ENCODE assay signal across 12 cellular contexts in the genomic region with DNA sequence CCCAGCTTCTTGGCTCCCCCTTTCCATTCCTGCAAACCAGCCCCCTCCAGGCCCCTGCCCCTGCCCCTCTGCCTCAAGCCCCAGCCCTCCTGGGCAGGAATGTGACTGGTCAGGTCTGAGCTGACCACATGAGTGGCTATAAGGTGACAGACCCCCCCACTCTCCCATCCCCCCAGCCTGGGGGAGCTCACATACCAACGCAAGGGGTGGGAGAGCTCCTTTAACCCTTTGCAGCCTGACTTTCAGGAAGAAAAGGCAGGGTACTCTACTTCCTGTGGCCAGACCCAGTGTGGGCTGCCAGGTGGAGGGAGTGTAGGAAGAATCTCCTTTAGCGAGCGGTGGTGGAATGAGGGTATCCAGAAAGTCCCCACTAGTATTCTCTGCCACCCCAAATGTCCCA. TPM values are rescaled to one million over a fixed set of nuclear protein-coding genes. Genes with fewer than 3 reads are reported as not detected.
DNase-seq lines count a peak whose midpoint lies in the region; ATAC-seq, FAIRE-seq and TF ChIP-seq lines count a peak whose summit lies in the region.
"Had no signal": no experiment of that assay in that cellular context is flagged by ENCODE, and none has a peak within 500 bp of the region (broad histone marks: within the 10 kb centered on the region; RNA-seq: fewer than 3 reads in every experiment).

No MANE protein-coding gene starts in this region.

- peaks cover 91% of the 10 kb centered on the region for H3K4me1 ChIP-seq in HepG2 (ENCODE audit: insufficient read depth, low read length)
- H3K4me1 ChIP-seq in right lobe of liver: peaks cover 0 to 51% (median 19%) of the 10 kb centered on the region in 4 donors
- H3K4me1 ChIP-seq in right atrium auricular region: peaks cover 0 to 100% of the 10 kb centered on the region in 2 donors
- H3K4me1 ChIP-seq in trophoblast cell (ENCODE audit: control insufficient read depth in 1 of 2, insufficient read depth in 2 of 2, low read length in 2 of 2): peaks cover 77 to 83% of the 10 kb centered on the region in 2 experiments

- H2AFZ ChIP-seq in HepG2 (ENCODE audit: low read length): no peak overlapping the region
- H2AFZ ChIP-seq in trophoblast cell (ENCODE audit: insufficient read depth, low read length, poor library complexity): peak overlapping the region; percentile 17

- ATAC-seq in HepG2 (no peak), right lobe of liver (no peak), GM19324 (IDR thresholded peaks at IDR 0.05; ENCODE audit: low FRiP score, unreplicated experiment) (no peak)
- ATAC-seq: left lung had no signal

- H3K79me2 ChIP-seq in HepG2 (ENCODE audit: insufficient read depth, low read length) (peaks cover 31% of the 10 kb centered on the region), trophoblast cell (ENCODE audit: control insufficient read depth, insufficient read depth, low read length, poor library complexity) (peaks cover 44% of the 10 kb centered on the region)

- BruUV-seq in HepG2 (replicated peaks; lab: Mats Ljungman, UMichigan): no TSS peak

- no peak for FAIRE-seq in HepG2 (lab: Jason Lieb, UNC)

- H3K4me3 ChIP-seq in HepG2 (replicated peaks in 1 of 3; ENCODE audit: insufficient read depth in 1 of 3, low read depth in 2 of 3, low read length in 3 of 3) (0 out of 6 replicates have a peak overlapping the region, but pooled peaks of 1 of the 3 experiments have one; percentile 66), right lobe of liver (no peak overlapping the region), right atrium auricular region (no peak overlapping the region), trophoblast cell (ENCODE audit: low read depth, low read length) (no peak overlapping the region)
- H3K4me3 ChIP-seq: left lung had no signal

- peak overlapping the region; percentile 89 for H4K8ac ChIP-seq in trophoblast cell (ENCODE audit: low read depth, low read length)

- no peak for TF ChIP-seq EP300 in HepG2 (IDR thresholded peaks at IDR 0.05; ENCODE audit: low read depth in 2 of 2, low read length in 2 of 2)
- TF ChIP-seq EP300 in HepG2 (CRISPR knock-in tag; IDR thresholded peaks at IDR 0.05; ENCODE audit: borderline replicate concordance): no peak

- TF ChIP-seq POLR2A in HepG2 (IDR thresholded peaks at IDR 0.05; ENCODE audit: insufficient read depth in 1 of 2, low read depth in 2 of 2, low read length in 2 of 2) (no peak), right lobe of liver (IDR thresholded peaks at IDR 0.05) (no peak)

- H2AK5ac ChIP-seq in trophoblast cell (ENCODE audit: low read length): peak overlapping the region; percentile 69

- H2BK5ac ChIP-seq in trophoblast cell (ENCODE audit: low read depth, low read length, poor library complexity): peak overlapping the region; percentile 99

- H3K9me3 ChIP-seq in HepG2 (ENCODE audit: low read length) (no peaks in the 10 kb centered on the region), right lobe of liver (no peaks in the 10 kb centered on the region), right atrium auricular region (no peaks in the 10 kb centered on the region), trophoblast cell (ENCODE audit: insufficient read depth, low read depth, low read length) (no peaks in the 10 kb centered on the region)
- H3K9me3 ChIP-seq: left lung had no signal

- H3K9ac ChIP-seq in HepG2 (ENCODE audit: insufficient read depth, low read depth, low read length): 0 out of 2 replicates have a peak overlapping the region, but pooled peaks have one; percentile 30
- peak overlapping the region; percentile 51 for H3K9ac ChIP-seq in trophoblast cell (ENCODE audit: low read length)

- H3K18ac ChIP-seq in trophoblast cell (ENCODE audit: low read length): peak overlapping the region; percentile 91

- peak overlapping the region; percentile 100 for H4K91ac ChIP-seq in trophoblast cell (ENCODE audit: low read depth, low read length)

- no peaks in the 10 kb centered on the region for H3K36me3 ChIP-seq in HepG2 (replicated peaks in 1 of 2; ENCODE audit: control insufficient read depth in 1 of 2, insufficient read depth in 2 of 2, low read length in 2 of 2)
- H3K36me3 ChIP-seq in right lobe of liver: no peaks in the 10 kb centered on the region
- H3K36me3 ChIP-seq in right atrium auricular region: no peaks in the 10 kb centered on the region
- H3K36me3 ChIP-seq in trophoblast cell (ENCODE audit: control insufficient read depth in 1 of 2, insufficient read depth in 2 of 2, low read length in 2 of 2): peaks cover 5 to 7% of the 10 kb centered on the region in 2 experiments
- H3K36me3 ChIP-seq: left lung had no signal

- WGBS in HepG2 (ENCODE audit: low lambda C conversion rate): 39% methylated on average over 3 of the region's 3 CpGs
- WGBS in right lobe of liver (ENCODE audit: insufficient coverage, low coverage, low lambda C conversion rate, missing lambda C conversion rate): 80% methylated on average over 1 of the region's 3 CpGs
- WGBS in trophoblast cell (ENCODE audit: extremely low coverage, insufficient coverage, insufficient read length): no CpG with 5 or more reads among the region's 3 CpGs

- peaks cover 15% of the 10 kb centered on the region for H4K20me1 ChIP-seq in HepG2 (ENCODE audit: insufficient read depth, low read length)

- no peak for TF ChIP-seq RAD21 in HepG2 (CRISPR knock-in tag; IDR thresholded peaks at IDR 0.05)

- intact Hi-C loops in HepG2 (cut with micrococcal nuclease; ENCODE audit: unreplicated experiment): loop anchor here (5.0 kb wide), 1 partner anchor 44 kb away; no protein-coding TSS in a partner anchor
- intact Hi-C loops in right lobe of liver (cut with DNase I): no loop called here

- H3K4me2 ChIP-seq in HepG2 (ENCODE audit: low read depth, low read length) (peak overlapping the region; percentile 95), trophoblast cell (ENCODE audit: low read length) (peak overlapping the region; percentile 74)

- peaks cover 89% of the 10 kb centered on the region for H3K79me1 ChIP-seq in trophoblast cell (ENCODE audit: low read length)

- CTCF ChIA-PET in HepG2 (lab: Yijun Ruan, JAX; ENCODE audit: low intra/inter-chr PET ratio, low total read pairs): interaction anchor here (1.3 kb wide), 1 partner anchor 14 kb away, joined by 3 read pairs; no protein-coding TSS in a partner anchor

- H3K27me3 ChIP-seq in HepG2 (ENCODE audit: control insufficient read depth in 1 of 2, insufficient read depth in 2 of 2, low read length in 2 of 2) (no peaks in the 10 kb centered on the region), right lobe of liver (no peaks in the 10 kb centered on the region), right atrium auricular region (no peaks in the 10 kb centered on the region), trophoblast cell (ENCODE audit: insufficient read depth, low read length) (no peaks in the 10 kb centered on the region)

- peak overlapping the region; percentile 61 for H4K12ac ChIP-seq in trophoblast cell (ENCODE audit: low read depth, low read length)

- H3K27ac ChIP-seq in HepG2 (ENCODE audit: extremely low read length, insufficient read depth, low read length): peak overlapping the region; percentile 58
- H3K27ac ChIP-seq in right lobe of liver: no peak overlapping the region
- H3K27ac ChIP-seq in right atrium auricular region: peak overlapping the region; percentile 90 to 96
- peak overlapping the region; percentile 99 for H3K27ac ChIP-seq in trophoblast cell (ENCODE audit: low read depth, low read length)

- peak overlapping the region; percentile 96 for H2BK120ac ChIP-seq in trophoblast cell (ENCODE audit: insufficient read depth, low read length, poor library complexity)

- POLR2A ChIA-PET in HepG2 (lab: Yijun Ruan, JAX): interaction anchor here (0.9 to 4.2 kb wide), 8 partner anchors 11 to 81 kb away, joined by 3 to 30 read pairs (median 4); a partner anchor contains a TSS

- H3K14ac ChIP-seq in trophoblast cell (ENCODE audit: low read length): peak overlapping the region; percentile 92

- H3K23ac ChIP-seq in trophoblast cell (ENCODE audit: low read length): peak overlapping the region; percentile 34

- H3K4ac ChIP-seq in trophoblast cell (ENCODE audit: low read depth, low read length): peak overlapping the region; percentile 80

- DNase-seq in HepG2 (ENCODE audit: low spot score): peak; percentile 35
- DNase-seq in right lobe of liver: no peak
- DNase-seq in right atrium auricular region (ENCODE audit: low spot score): no peak
- no peak for DNase-seq in trophoblast cell
- DNase-seq in activated T-cell treated with anti-CD3 and anti-CD28 coated beads for 4 hours: no peak
- DNase-seq in activated CD4-positive, alpha-beta T cell treated with anti-CD3 and anti-CD28 coated beads, Interleukin-2, amount 50 U/mL, for 1 hour: no peak
- no peak for DNase-seq in DMS53 (lab: John Stamatoyannopoulos, UW)
- DNase-seq: activated naive CD8-positive, alpha-beta T cell treated with anti-CD3 and anti-CD28 coated beads, Interleukin-2, amount 10 ng/mL, durations not matched to agents 7 days and 5 days; left lung; NCI-H526; stimulated activated CD8-positive, alpha-beta memory T cell treated with anti-CD3 and anti-CD28 coated beads, Interleukin-4, amount 100 ng/mL, for 48 hours had no signal

- peak overlapping the region; percentile 95 for H2BK12ac ChIP-seq in trophoblast cell (ENCODE audit: low read length)

- in situ Hi-C loops in HepG2 (cut with HindIII; ENCODE audit: extremely low pct_ligation_motif_present, low pct_unique_long_range_greater_than_20kb): no loop called here

- TF ChIP-seq CTCF in HepG2 (CRISPR knock-in tag; IDR thresholded peaks at IDR 0.05) (no peak), right lobe of liver (IDR thresholded peaks at IDR 0.05) (no peak), right atrium auricular region (IDR thresholded peaks at IDR 0.05) (no peak)

RNA-seq across cellular contexts. Expression of a gene that starts 33.1 kb away (rescaled TPM):
- 2.6 and 2.7 TPM in 2 replicates for total RNA-seq in HepG2 (2016; rRNA removed; fragmentation: Illumina TruSeq; extraction: Trizol)
- 1.9 and 2.6 TPM in 2 replicates for total RNA-seq in HepG2 (2016; cell fraction: cytosol; rRNA removed; fragmentation: Illumina TruSeq; extraction: Trizol; ENCODE audit: low read depth)
- 3.1 and 3.5 TPM in 2 replicates for total RNA-seq in HepG2 (2016; cell fraction: insoluble cytoplasmic fraction; rRNA removed; fragmentation: Illumina TruSeq; extraction: Trizol)
- total RNA-seq in HepG2 (2016; cell fraction: membrane; rRNA removed; fragmentation: Illumina TruSeq; extraction: Trizol): 1.6 and 2.4 TPM in 2 replicates
- total RNA-seq in HepG2 (2016; cell fraction: nucleus; rRNA removed; fragmentation: Illumina TruSeq; extraction: Trizol): 3.0 and 6.6 TPM in 2 replicates
- 1.0 and 1.2 TPM in 2 replicates for polyA plus RNA-seq in HepG2 (2011; rRNA removed)
- polyA plus RNA-seq in HepG2 (2011; cell fraction: cytosol; rRNA removed): 0.52 and 0.72 TPM in 2 replicates
- polyA plus RNA-seq in HepG2 (2011; cell fraction: nucleus; rRNA removed): 7.0 and 8.3 TPM in 2 replicates
- 4.7 and 7.3 TPM in 2 replicates for polyA plus RNA-seq in HepG2 (2012)
- 0.24 and 0.35 TPM in 2 replicates for polyA plus RNA-seq in HepG2 (2016; cell fraction: cytosol; fragmentation: Illumina TruSeq; extraction: Trizol; ENCODE audit: low read depth)
- polyA plus RNA-seq in HepG2 (2016; cell fraction: insoluble cytoplasmic fraction; fragmentation: Illumina TruSeq; extraction: Trizol; ENCODE audit: low read depth): 3.9 and 4.0 TPM in 2 replicates
- polyA plus RNA-seq in HepG2 (2016; cell fraction: membrane; fragmentation: Illumina TruSeq; extraction: Trizol; ENCODE audit: low read depth): 0.32 and 0.57 TPM in 2 replicates
- polyA plus RNA-seq in HepG2 (2016; cell fraction: nucleus; fragmentation: Illumina TruSeq; extraction: Trizol; ENCODE audit: insufficient read depth, low read depth): 12.2 and 16.8 TPM in 2 replicates
- polyA minus RNA-seq in HepG2 (2011; rRNA and poly(A)+ RNA removed; ENCODE audit: low replicate concordance): 3.1 and 6.5 TPM in 2 replicates
- 3.1 and 3.7 TPM in 2 replicates for polyA minus RNA-seq in HepG2 (2011; cell fraction: cytosol; rRNA and poly(A)+ RNA removed)
- polyA minus RNA-seq in HepG2 (2011; cell fraction: nucleus; rRNA and poly(A)+ RNA removed): 5.1 and 5.3 TPM in 2 replicates
- total RNA-seq in right lobe of liver: 10 to 100 TPM in 3 of 6 experiments, 1 to 10 TPM in 3; 5.5 to 21.3 (median 10.9) TPM
- total RNA-seq in right atrium auricular region: 10 to 100 TPM; 23.5 to 35.0 TPM
- 37.4 and 37.5 TPM in 2 replicates for polyA plus RNA-seq in trophoblast cell (2013)

Comparison
In these comparisons a context has a peak if more than half of its experiments do, and no peak if none do; other contexts are left out.
1. H3K27ac ChIP-seq: peak in HepG2 (single experiment), right atrium auricular region (2 of 2) and trophoblast cell (single experiment); none in right lobe of liver (0 of 3).